In the genomic region with DNA sequence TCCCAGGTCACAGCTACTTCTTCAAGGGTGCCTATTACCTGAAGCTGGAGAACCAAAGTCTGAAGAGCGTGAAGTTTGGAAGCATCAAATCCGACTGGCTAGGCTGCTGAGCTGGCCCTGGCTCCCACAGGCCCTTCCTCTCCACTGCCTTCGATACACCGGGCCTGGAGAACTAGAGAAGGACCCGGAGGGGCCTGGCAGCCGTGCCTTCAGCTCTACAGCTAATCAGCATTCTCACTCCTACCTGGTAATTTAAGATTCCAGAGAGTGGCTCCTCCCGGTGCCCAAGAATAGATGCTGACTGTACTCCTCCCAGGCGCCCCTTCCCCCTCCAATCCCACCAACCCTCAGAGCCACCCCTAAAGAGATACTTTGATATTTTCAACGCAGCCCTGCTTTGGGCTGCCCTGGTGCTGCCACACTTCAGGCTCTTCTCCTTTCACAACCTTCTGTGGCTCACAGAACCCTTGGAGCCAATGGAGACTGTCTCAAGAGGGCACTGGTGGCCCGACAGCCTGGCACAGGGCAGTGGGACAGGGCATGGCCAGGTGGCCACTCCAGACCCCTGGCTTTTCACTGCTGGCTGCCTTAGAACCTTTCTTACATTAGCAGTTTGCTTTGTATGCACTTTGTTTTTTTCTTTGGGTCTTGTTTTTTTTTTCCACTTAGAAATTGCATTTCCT, we compare ENCODE assay signal across 30 cellular contexts. TPM values are rescaled to one million over a fixed set of nuclear protein-coding genes. Genes with fewer than 3 reads are reported as not detected.
"Had no signal": no experiment of that assay in that cellular context is flagged by ENCODE, and none has a peak within 500 bp of the region (broad histone marks: within the 10 kb centered on the region; RNA-seq: fewer than 3 reads in every experiment).

No MANE protein-coding gene starts in this region.

- H3K9me3 Mint-ChIP-seq: activated CD4-positive, alpha-beta memory T cell treated with anti-CD3 and anti-CD28 coated beads, Interleukin-2, amount 10 ng/mL, durations not matched to agents 7 days and 5 days; activated naive CD4-positive, alpha-beta T cell treated with anti-CD3 and anti-CD28 coated beads, Interleukin-2, amount 10 ng/mL, durations not matched to agents 7 days and 5 days; activated naive CD8-positive, alpha-beta T cell treated with anti-CD3 and anti-CD28 coated beads, Interleukin-2, amount 10 ng/mL, durations not matched to agents 7 days and 5 days; activated T-cell treated with anti-CD3 and anti-CD28 coated beads, Interleukin-2, amount 50 U/mL, for 24 hours; memory B cell had no signal

- H3K4me1 ChIP-seq: prostate gland had no signal

- H3K9me3 ChIP-seq: ascending aorta, esophagus muscularis mucosa, heart left ventricle, pancreas, prostate gland, sigmoid colon, stomach, tibial artery had no signal

- H3K4me3 ChIP-seq: ascending aorta, cardiac muscle cell, coronary artery, esophagus muscularis mucosa, heart left ventricle, pancreas, prostate gland, sigmoid colon, stomach, tibial artery had no signal

- ATAC-seq: foreskin keratinocyte; heart left ventricle; naive thymus-derived CD4-positive, alpha-beta T cell; pancreas; stimulated activated memory B cell treated with anti-CD40 and anti-IgM and Interleukin-4, amounts not matched to agents 10 μg/mL and 1 μg/mL and 100 μg/mL, for 72 hours had no signal

- H3K27me3 ChIP-seq: ascending aorta, foreskin keratinocyte, heart left ventricle, pancreas, stomach, tibial artery had no signal

- H3K27ac ChIP-seq: ascending aorta, cardiac muscle cell, coronary artery, esophagus muscularis mucosa, foreskin keratinocyte, heart left ventricle, pancreas, prostate gland, sigmoid colon, stomach, tibial artery had no signal

- H3K27ac Mint-ChIP-seq: activated CD4-positive, alpha-beta memory T cell treated with anti-CD3 and anti-CD28 coated beads, Interleukin-2, amount 10 ng/mL, durations not matched to agents 7 days and 5 days; activated naive CD4-positive, alpha-beta T cell treated with anti-CD3 and anti-CD28 coated beads, Interleukin-2, amount 10 ng/mL, durations not matched to agents 7 days and 5 days; activated naive CD8-positive, alpha-beta T cell treated with anti-CD3 and anti-CD28 coated beads, Interleukin-2, amount 10 ng/mL, durations not matched to agents 7 days and 5 days; activated T-cell treated with anti-CD3 and anti-CD28 coated beads, Interleukin-2, amount 50 U/mL, for 24 hours; memory B cell; naive thymus-derived CD4-positive, alpha-beta T cell; stimulated activated memory B cell treated with anti-CD40 and anti-IgM and Interleukin-4, amounts not matched to agents 10 μg/mL and 1 μg/mL and 100 μg/mL, for 72 hours had no signal

- H3K4me3 Mint-ChIP-seq: activated CD4-positive, alpha-beta memory T cell treated with anti-CD3 and anti-CD28 coated beads, Interleukin-2, amount 10 ng/mL, durations not matched to agents 7 days and 5 days; activated naive CD4-positive, alpha-beta T cell treated with anti-CD3 and anti-CD28 coated beads, Interleukin-2, amount 10 ng/mL, durations not matched to agents 7 days and 5 days; activated naive CD8-positive, alpha-beta T cell treated with anti-CD3 and anti-CD28 coated beads, Interleukin-2, amount 10 ng/mL, durations not matched to agents 7 days and 5 days; activated T-cell treated with anti-CD3 and anti-CD28 coated beads, Interleukin-2, amount 50 U/mL, for 24 hours; brain; memory B cell; naive thymus-derived CD4-positive, alpha-beta T cell; stimulated activated memory B cell treated with anti-CD40 and anti-IgM and Interleukin-4, amounts not matched to agents 10 μg/mL and 1 μg/mL and 100 μg/mL, for 72 hours had no signal

- FAIRE-seq: pancreas, small intestine, TTC549 had no signal

- H3K36me3 Mint-ChIP-seq: activated naive CD4-positive, alpha-beta T cell treated with anti-CD3 and anti-CD28 coated beads, Interleukin-2, amount 10 ng/mL, durations not matched to agents 7 days and 5 days; memory B cell; stimulated activated memory B cell treated with anti-CD40 and anti-IgM and Interleukin-4, amounts not matched to agents 10 μg/mL and 1 μg/mL and 100 μg/mL, for 72 hours had no signal

- H3K36me3 ChIP-seq: cardiac muscle cell, pancreas, prostate gland had no signal

- DNase-seq: activated CD4-positive, alpha-beta memory T cell treated with anti-CD3 and anti-CD28 coated beads, Interleukin-2, amount 10 ng/mL, durations not matched to agents 7 days and 5 days; activated CD4-positive, alpha-beta T cell treated with anti-CD3 and anti-CD28 coated beads for 48 hours; activated CD8-positive, alpha-beta memory T cell treated with anti-CD3 and anti-CD28 coated beads, Interleukin-2, amount 50 U/mL, for 48 hours; activated gamma-delta T cell; activated naive CD4-positive, alpha-beta T cell treated with anti-CD3 and anti-CD28 coated beads, Interleukin-2, amount 10 ng/mL, durations not matched to agents 7 days and 5 days; activated naive CD8-positive, alpha-beta T cell treated with anti-CD3 and anti-CD28 coated beads, Interleukin-2, amount 10 ng/mL, durations not matched to agents 7 days and 5 days; activated T-cell treated with anti-CD3 and anti-CD28 coated beads, Interleukin-2, amount 50 U/mL, for 24 hours; cerebellar nuclear complex; foreskin keratinocyte; heart left ventricle; midbrain; naive thymus-derived CD4-positive, alpha-beta T cell; nucleus accumbens; pancreas; retina; sigmoid colon; small intestine; stimulated activated CD4-positive, alpha-beta T cell treated with anti-CD3 and anti-CD28 coated beads, Interleukin-4, amount 100 ng/mL, for 4 hours; stimulated activated CD8-positive, alpha-beta memory T cell treated with anti-CD3 and anti-CD28 coated beads, Interleukin-4, amount 100 ng/mL, for 48 hours; stomach had no signal

RNA-seq across cellular contexts. Expression of a gene that starts 26.5 kb away (rescaled TPM):
- polyA plus RNA-seq: naive thymus-derived CD4-positive, alpha-beta T cell had no signal
